30 cellular contexts compared by ENCODE assay signal in genomic region chr7:92417913-92418312, GRCh38. TPM values are rescaled to one million over a fixed set of nuclear protein-coding genes. Genes with fewer than 3 reads are reported as not detected.
DNase-seq lines count a peak whose midpoint lies in the region; ATAC-seq and TF ChIP-seq lines count a peak whose summit lies in the region.
"Had no signal": no experiment of that assay in that cellular context is flagged by ENCODE, and none has a peak within 500 bp of the region (broad histone marks: within the 10 kb centered on the region; RNA-seq: fewer than 3 reads in every experiment).

No MANE protein-coding gene starts in this region.

- H3K27me3 Mint-ChIP-seq in chondrocyte (ENCODE audit: low read depth): peaks cover 3% of the 10 kb centered on the region
- H3K27me3 Mint-ChIP-seq: stimulated activated memory B cell treated with anti-CD40 and anti-IgM and Interleukin-4, amounts not matched to agents 10 μg/mL and 1 μg/mL and 100 μg/mL, for 72 hours had no signal

- no peak overlapping the region for H2BK5ac ChIP-seq in neuronal stem cell (ENCODE audit: low read length)

- peak overlapping the region; percentile 39 for H2AFZ ChIP-seq in neuronal stem cell (ENCODE audit: low read length)

- H3K4me3 Mint-ChIP-seq in chondrocyte (ENCODE audit: unreplicated experiment): no peak overlapping the region
- H3K4me3 Mint-ChIP-seq: activated naive CD8-positive, alpha-beta T cell treated with anti-CD3 and anti-CD28 coated beads for 36 hours; CD14-positive monocyte; central memory CD8-positive, alpha-beta T cell; stimulated activated memory B cell treated with anti-CD40 and anti-IgM and Interleukin-4, amounts not matched to agents 10 μg/mL and 1 μg/mL and 100 μg/mL, for 72 hours; T-helper 1 cell treated with Interleukin-12 subunit alpha and Interleukin-12 subunit beta and Interleukin-4 antibody, amounts not matched to agents 30 μg/mL and 1 μg/mL, for 36 hours had no signal

- H2BK12ac ChIP-seq in neuronal stem cell (ENCODE audit: low read length): no peak overlapping the region

- H3K36me3 Mint-ChIP-seq in chondrocyte (ENCODE audit: low read depth): no peaks in the 10 kb centered on the region
- H3K36me3 Mint-ChIP-seq: activated naive CD8-positive, alpha-beta T cell treated with anti-CD3 and anti-CD28 coated beads for 36 hours; CD14-positive monocyte; stimulated activated memory B cell treated with anti-CD40 and anti-IgM and Interleukin-4, amounts not matched to agents 10 μg/mL and 1 μg/mL and 100 μg/mL, for 72 hours had no signal

- peak; percentile 16 for TF ChIP-seq CTCF in chondrocyte (IDR thresholded peaks at IDR 0.05)

- no peak overlapping the region for H4K91ac ChIP-seq in neuronal stem cell (ENCODE audit: low read depth, low read length, poor library complexity)

- no peak overlapping the region for H2BK120ac ChIP-seq in neuronal stem cell (ENCODE audit: low read depth, low read length)

- H3K27me3 ChIP-seq in neuronal stem cell (ENCODE audit: control insufficient read depth in 3 of 3, insufficient read depth in 3 of 3, low read depth in 1 of 3, low read length in 3 of 3): no peaks in the 10 kb centered on the region
- H3K27me3 ChIP-seq: suprapubic skin, uterus had no signal

- no peak overlapping the region for H2BK15ac ChIP-seq in neuronal stem cell (ENCODE audit: low read length)

- no peak overlapping the region for H3K4ac ChIP-seq in neuronal stem cell (ENCODE audit: low read length)

- no peak overlapping the region for H3K18ac ChIP-seq in neuronal stem cell (ENCODE audit: low read length)

- no peak overlapping the region for H3K4me3 ChIP-seq in neuronal stem cell (ENCODE audit: low read length in 2 of 2)
- H3K4me3 ChIP-seq: psoas muscle, suprapubic skin, uterus had no signal

- H3K27ac ChIP-seq in neuronal stem cell (replicated peaks; ENCODE audit: low read length): no peak overlapping the region
- H3K27ac ChIP-seq: epithelial cell of prostate, psoas muscle, suprapubic skin, uterus had no signal

- H3K79me1 ChIP-seq in neuronal stem cell (ENCODE audit: low read depth, low read length): no peaks in the 10 kb centered on the region

- peaks cover 6% of the 10 kb centered on the region for H3K4me1 Mint-ChIP-seq in chondrocyte (ENCODE audit: low read depth)
- H3K4me1 Mint-ChIP-seq: activated naive CD8-positive, alpha-beta T cell treated with anti-CD3 and anti-CD28 coated beads for 36 hours; central memory CD8-positive, alpha-beta T cell; stimulated activated memory B cell treated with anti-CD40 and anti-IgM and Interleukin-4, amounts not matched to agents 10 μg/mL and 1 μg/mL and 100 μg/mL, for 72 hours had no signal

- H3K27ac Mint-ChIP-seq in chondrocyte (ENCODE audit: unreplicated experiment): no peak overlapping the region
- H3K27ac Mint-ChIP-seq: activated naive CD8-positive, alpha-beta T cell treated with anti-CD3 and anti-CD28 coated beads for 36 hours; activated T-helper 2 cell treated with anti-CD3 and anti-CD28 coated beads, Interferon-gamma antibody, Interleukin-2, Interleukin-4, amounts not matched to agents 10 μg/mL and 5 μg/mL and 100 μg/mL, durations not matched to agents 14 hours and 24 hours and 36 hours; CD14-positive monocyte; stimulated activated memory B cell treated with anti-CD40 and anti-IgM and Interleukin-4, amounts not matched to agents 10 μg/mL and 1 μg/mL and 100 μg/mL, for 72 hours; T-helper 1 cell treated with Interleukin-12 subunit alpha and Interleukin-12 subunit beta and Interleukin-4 antibody, amounts not matched to agents 30 μg/mL and 1 μg/mL, for 36 hours had no signal

- no peaks in the 10 kb centered on the region for H3K9me3 ChIP-seq in neuronal stem cell (replicated peaks in 1 of 2; ENCODE audit: control insufficient read depth in 2 of 2, insufficient read depth in 1 of 2, low read depth in 1 of 2, low read length in 2 of 2)
- H3K9me3 ChIP-seq: psoas muscle, suprapubic skin, uterus had no signal

- no peak overlapping the region for H4K8ac ChIP-seq in neuronal stem cell (ENCODE audit: low read depth, low read length)

- DNase-seq in SHP77 (lab: John Stamatoyannopoulos, UW) (peak; percentile 1 to 12), SHP77 treated with DMSO at 0.1 percent for 48 hours (lab: John Stamatoyannopoulos, UW) (no peak), NCI-H69 (lab: John Stamatoyannopoulos, UW) (peak; percentile 31), chondrocyte (ENCODE audit: low spot score) (no peak), neuronal stem cell (ENCODE audit: low spot score) (no peak), NCI-H524 treated with DMSO at 0.1 percent for 48 hours (lab: John Stamatoyannopoulos, UW) (no peak)
- DNase-seq: activated naive CD8-positive, alpha-beta T cell treated with anti-CD3 and anti-CD28 coated beads for 36 hours; GF-D8; Kasumi-1; NCI-H1105; NCI-H2081 treated with DMSO at 0.1 percent for 48 hours; NCI-H524; PC-3; psoas muscle; SIG-M5; stimulated activated CD4-positive, alpha-beta T cell treated with anti-CD3 and anti-CD28 coated beads, Interleukin-1b, Interleukin-23, amount 100 ng/mL, for 48 hours; uterus had no signal

- H3K9ac ChIP-seq in neuronal stem cell (ENCODE audit: low read depth, low read length, poor library complexity): no peak overlapping the region

- no peaks in the 10 kb centered on the region for H3K9me3 Mint-ChIP-seq in chondrocyte (ENCODE audit: low read depth)
- H3K9me3 Mint-ChIP-seq: activated naive CD8-positive, alpha-beta T cell treated with anti-CD3 and anti-CD28 coated beads for 36 hours; activated T-helper 2 cell treated with anti-CD3 and anti-CD28 coated beads, Interferon-gamma antibody, Interleukin-2, Interleukin-4, amounts not matched to agents 10 μg/mL and 5 μg/mL and 100 μg/mL, durations not matched to agents 14 hours and 24 hours and 36 hours; central memory CD8-positive, alpha-beta T cell; stimulated activated memory B cell treated with anti-CD40 and anti-IgM and Interleukin-4, amounts not matched to agents 10 μg/mL and 1 μg/mL and 100 μg/mL, for 72 hours; T-helper 1 cell treated with Interleukin-12 subunit alpha and Interleukin-12 subunit beta and Interleukin-4 antibody, amounts not matched to agents 30 μg/mL and 1 μg/mL, for 36 hours had no signal

- peaks cover 0 to 5% of the 10 kb centered on the region in 2 donors for H3K4me1 ChIP-seq in neuronal stem cell (ENCODE audit: control insufficient read depth in 2 of 2, insufficient read depth in 1 of 2, low read depth in 1 of 2, low read length in 2 of 2)
- H3K4me1 ChIP-seq: psoas muscle, suprapubic skin, uterus had no signal

- H3K4me2 ChIP-seq in neuronal stem cell (ENCODE audit: insufficient read depth, low read length, poor library complexity, severe bottlenecking): no peak overlapping the region

- no peak for ATAC-seq in GM21825 (IDR thresholded peaks at IDR 0.05; ENCODE audit: unreplicated experiment)
- no peak for ATAC-seq in GM21717 (IDR thresholded peaks at IDR 0.05; ENCODE audit: unreplicated experiment)
- ATAC-seq: PC-3; psoas muscle; stimulated activated memory B cell treated with anti-CD40 and anti-IgM and Interleukin-4, amounts not matched to agents 10 μg/mL and 1 μg/mL and 100 μg/mL, for 72 hours had no signal

- no peak overlapping the region for H2AK5ac ChIP-seq in neuronal stem cell (ENCODE audit: low read depth, low read length)

- H3K14ac ChIP-seq in neuronal stem cell (ENCODE audit: low read length): no peak overlapping the region

- H3K36me3 ChIP-seq in neuronal stem cell (replicated peaks in 1 of 2; ENCODE audit: control insufficient read depth in 2 of 2, insufficient read depth in 2 of 2, low read length in 2 of 2): no peaks in the 10 kb centered on the region
- H3K36me3 ChIP-seq: suprapubic skin, uterus had no signal

- WGBS in neuronal stem cell (ENCODE audit: extremely low coverage in 2 of 2, insufficient read length in 2 of 2, insufficient replicate concordance in 1 of 2), 2 donors: no CpG with 5 or more reads among the region's 5 CpGs

- H3K23ac ChIP-seq in neuronal stem cell (ENCODE audit: low read depth, low read length, poor library complexity): no peak overlapping the region

RNA-seq across cellular contexts. Expression of gene GATAD1, which starts 29.4 kb away (rescaled TPM):
- total RNA-seq in chondrocyte: 26.2 to 32.9 TPM (median 31.3 TPM) in 3 replicates
- 41.4 TPM for polyA plus RNA-seq in neuronal stem cell (2013, experiment 1 of 2)
- polyA plus RNA-seq in neuronal stem cell (2013, experiment 2 of 2): 44.8 TPM

RNA-seq across cellular contexts. Expression of gene ERVW-1, which starts 59.8 kb away (rescaled TPM):
- total RNA-seq in chondrocyte: not detected in 3 replicates
- not detected for polyA plus RNA-seq in neuronal stem cell (2013, experiment 1 of 2)
- polyA plus RNA-seq in neuronal stem cell (2013, experiment 2 of 2): not detected
- total RNA-seq: activated naive CD8-positive, alpha-beta T cell treated with anti-CD3 and anti-CD28 coated beads for 36 hours; activated T-helper 2 cell treated with anti-CD3 and anti-CD28 coated beads, Interferon-gamma antibody, Interleukin-2, Interleukin-4, amounts not matched to agents 10 μg/mL and 5 μg/mL and 100 μg/mL, durations not matched to agents 14 hours and 24 hours and 36 hours; astrocyte; liver; PC-3; psoas muscle; skeletal muscle tissue; uterus had no signal
- polyA plus RNA-seq: AG04450, CD14-positive monocyte had no signal

Comparison
In these comparisons a context has a peak if more than half of its experiments do, and no peak if none do; other contexts are left out.
1. DNase-seq: peak in SHP77 (2 of 2) and NCI-H69 (single experiment); none in SHP77 treated with DMSO at 0.1 percent for 48 hours (single experiment), chondrocyte (single experiment), neuronal stem cell (single experiment) and NCI-H524 treated with DMSO at 0.1 percent for 48 hours (single experiment).